20 cellular contexts compared by ENCODE assay signal in the genomic region with DNA sequence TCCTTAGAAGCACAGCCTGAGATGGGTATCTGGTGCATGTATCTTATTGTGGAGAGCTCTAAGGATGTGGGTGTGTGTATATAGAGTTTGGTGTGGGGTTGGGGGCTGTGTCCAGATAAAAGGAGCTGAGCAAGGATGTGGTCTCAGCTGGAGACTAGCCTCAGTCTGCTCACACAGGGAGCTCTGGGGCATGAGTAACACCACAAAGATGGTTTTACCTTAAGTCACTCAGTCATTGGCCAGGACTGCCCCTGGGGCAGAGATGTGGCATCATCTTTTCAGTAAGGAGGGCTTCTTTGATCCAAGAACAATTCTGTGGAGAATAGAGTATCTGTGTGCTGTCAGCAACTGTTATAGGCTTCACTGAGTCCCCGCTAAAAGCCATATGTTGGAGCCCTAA.
DNase-seq lines count a peak whose midpoint lies in the region; ATAC-seq and TF ChIP-seq lines count a peak whose summit lies in the region.
"Had no signal": no experiment of that assay in that cellular context is flagged by ENCODE, and none has a peak within 500 bp of the region (broad histone marks: within the 10 kb centered on the region; RNA-seq: fewer than 3 reads in every experiment).

No MANE protein-coding gene starts in this region.

- POLR2A ChIA-PET in PC-9 (lab: Charles Lee; ENCODE audit: unreplicated experiment) = interaction anchor here (0.6 kb wide), 1 partner anchor 26 kb away, joined by 3 read pairs; no protein-coding TSS in a partner anchor

- H3K36me3 ChIP-seq in PC-9 (ENCODE audit: low read depth) = no peaks in the 10 kb centered on the region
- H3K36me3 ChIP-seq in tibial artery = no peaks in the 10 kb centered on the region
- H3K36me3 ChIP-seq: heart left ventricle, neutrophil, right lobe of liver had no signal

- no peaks in the 10 kb centered on the region for H4K20me1 ChIP-seq in PC-9 (ENCODE audit: insufficient read depth)

- intact Hi-C loops in PC-9 (cut with micrococcal nuclease; ENCODE audit: unreplicated experiment) (no loop called here), tibial artery (cut with DNase I; ENCODE audit: low total_unique reads) (no loop called here)

- H3K4me2 ChIP-seq in PC-9 = peak overlapping the region; percentile 72

- DNase-seq in EH (ENCODE audit: low read depth) (peak; percentile 68), PC-9 (peak in 1 of 2 experiments; percentile 38), chondrocyte (ENCODE audit: low spot score) (no peak), non-pigmented ciliary epithelial cell (ENCODE audit: low read depth) (peak; percentile 93), tibial artery (no peak)
- DNase-seq in activated CD4-positive, alpha-beta T cell treated with anti-CD3 and anti-CD28 coated beads, Interleukin-2, amount 50 U/mL, for 48 hours = no peak
- DNase-seq: activated B cell treated with CpG ODN at 0.5 μM for 24 hours; aorta; dermis blood vessel endothelial cell; erythroblast; NCI-H2107; right lobe of liver; stimulated activated CD4-positive, alpha-beta T cell treated with anti-CD3 and anti-CD28 coated beads, Interleukin-4, amount 100 ng/mL, for 1 hour; stimulated activated CD8-positive, alpha-beta memory T cell treated with anti-CD3 and anti-CD28 coated beads, Interleukin-4, amount 100 ng/mL, for 48 hours had no signal

- peaks cover 21% of the 10 kb centered on the region for H3F3A ChIP-seq in PC-9 (ENCODE audit: insufficient read depth, low read depth)

- no peak overlapping the region for H3K4me3 Mint-ChIP-seq in chondrocyte (ENCODE audit: unreplicated experiment)
- H3K4me3 Mint-ChIP-seq: activated B cell treated with CpG ODN at 0.5 μM for 24 hours, B cell had no signal

- peak overlapping the region; percentile 41; the same call in 1 of the 2 replicates for H3K4me3 ChIP-seq in PC-9
- H3K4me3 ChIP-seq in tibial artery = no peak overlapping the region
- H3K4me3 ChIP-seq: heart left ventricle, right lobe of liver had no signal

- BruUV-seq in PC-9 (replicated peaks; lab: Mats Ljungman, UMichigan) = no TSS peak

- H3K79me2 ChIP-seq in PC-9 (ENCODE audit: low read depth) = no peaks in the 10 kb centered on the region

- H3K27ac Mint-ChIP-seq in chondrocyte (ENCODE audit: unreplicated experiment) = peak overlapping the region; percentile 1
- H3K27ac Mint-ChIP-seq: activated B cell treated with CpG ODN at 0.5 μM for 24 hours; activated T-helper 2 cell treated with anti-CD3 and anti-CD28 coated beads, Interferon-gamma antibody, Interleukin-2, Interleukin-4, amounts not matched to agents 10 μg/mL and 5 μg/mL and 100 μg/mL, durations not matched to agents 14 hours and 24 hours and 36 hours; B cell had no signal

- no peak overlapping the region for H2AFZ ChIP-seq in PC-9

- peaks cover 25% of the 10 kb centered on the region for H3K4me1 ChIP-seq in PC-9 (replicated peaks; ENCODE audit: insufficient read depth)
- peaks cover 0 to 5% (median 0%) of the 10 kb centered on the region in 4 donors for H3K4me1 ChIP-seq in tibial artery
- H3K4me1 ChIP-seq: right lobe of liver had no signal

- H3K27me3 Mint-ChIP-seq in chondrocyte (ENCODE audit: low read depth) = no peaks in the 10 kb centered on the region
- H3K27me3 Mint-ChIP-seq: activated B cell treated with CpG ODN at 0.5 μM for 24 hours had no signal

- H3K27me3 ChIP-seq in PC-9 (ENCODE audit: insufficient read depth, low read depth) (no peaks in the 10 kb centered on the region), tibial artery (no peaks in the 10 kb centered on the region)
- H3K27me3 ChIP-seq: heart left ventricle, right lobe of liver had no signal

- no peak for ATAC-seq in GM19463 (IDR thresholded peaks at IDR 0.05; ENCODE audit: unreplicated experiment)
- no peak for ATAC-seq in HG02973 (IDR thresholded peaks at IDR 0.05; ENCODE audit: unreplicated experiment)
- ATAC-seq: right lobe of liver had no signal

- H3K9me3 ChIP-seq in PC-9 (ENCODE audit: insufficient read depth, low read depth) = no peaks in the 10 kb centered on the region
- no peaks in the 10 kb centered on the region for H3K9me3 ChIP-seq in tibial artery
- H3K9me3 ChIP-seq: heart left ventricle, neutrophil, right lobe of liver had no signal

- no peaks in the 10 kb centered on the region for H3K9me2 ChIP-seq in PC-9 (ENCODE audit: insufficient read depth)

- peak overlapping the region; percentile 85 for H3K27ac ChIP-seq in PC-9
- no peak overlapping the region for H3K27ac ChIP-seq in tibial artery
- H3K27ac ChIP-seq: neutrophil, right lobe of liver had no signal

- CTCF ChIA-PET in PC-9 (lab: Charles Lee) = no interaction called here

- H3K4me1 Mint-ChIP-seq in chondrocyte (ENCODE audit: low read depth) = peaks cover 33% of the 10 kb centered on the region
- H3K4me1 Mint-ChIP-seq: activated B cell treated with CpG ODN at 0.5 μM for 24 hours, B cell had no signal

- no peaks in the 10 kb centered on the region for H3K36me3 Mint-ChIP-seq in chondrocyte (ENCODE audit: low read depth)

- no peaks in the 10 kb centered on the region for H3K9me3 Mint-ChIP-seq in chondrocyte (ENCODE audit: low read depth)
- H3K9me3 Mint-ChIP-seq: activated B cell treated with CpG ODN at 0.5 μM for 24 hours; activated T-helper 2 cell treated with anti-CD3 and anti-CD28 coated beads, Interferon-gamma antibody, Interleukin-2, Interleukin-4, amounts not matched to agents 10 μg/mL and 5 μg/mL and 100 μg/mL, durations not matched to agents 14 hours and 24 hours and 36 hours had no signal

- TF ChIP-seq CTCF in PC-9 (conservative IDR thresholded peaks at IDR 0.05) (no peak), chondrocyte (IDR thresholded peaks at IDR 0.05) (no peak), tibial artery (IDR thresholded peaks at IDR 0.05) (no peak)

Comparison
In these comparisons a context has a peak if more than half of its experiments do, and no peak if none do; other contexts are left out.
1. DNase-seq: peak in EH (single experiment) and non-pigmented ciliary epithelial cell (single experiment); none in chondrocyte (single experiment), activated CD4-positive, alpha-beta T cell treated with anti-CD3 and anti-CD28 coated beads, Interleukin-2, amount 50 U/mL, for 48 hours (0 of 2) and tibial artery (0 of 2).